ENCODE assay signal across 19 cellular contexts in the genomic region with DNA sequence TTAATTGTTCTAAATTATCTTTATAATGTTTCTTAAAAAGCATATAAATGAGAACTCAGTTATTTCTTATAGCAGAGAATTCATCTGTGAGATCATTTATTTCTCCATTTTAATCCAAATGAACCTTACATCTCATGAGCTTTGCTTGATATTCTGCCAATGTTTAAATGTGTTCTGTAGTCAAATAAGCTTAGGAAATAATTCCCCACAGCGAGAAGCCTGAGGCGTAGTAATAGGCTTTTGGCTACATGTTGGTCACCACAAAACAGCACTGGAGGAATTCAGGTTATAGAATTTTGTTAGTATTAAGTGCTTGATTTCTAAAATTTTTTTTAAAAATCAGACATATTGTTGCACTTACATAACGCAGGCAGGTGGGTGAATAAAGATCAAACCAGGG.
DNase-seq lines count a peak whose midpoint lies in the region; ATAC-seq, FAIRE-seq and TF ChIP-seq lines count a peak whose summit lies in the region.
"Had no signal": no experiment of that assay in that cellular context is flagged by ENCODE, and none has a peak within 500 bp of the region (broad histone marks: within the 10 kb centered on the region; RNA-seq: fewer than 3 reads in every experiment).

No MANE protein-coding gene starts in this region.

- no peaks in the 10 kb centered on the region for H4K20me1 ChIP-seq in hepatocyte (ENCODE audit: insufficient read depth, poor library complexity, severe bottlenecking)
- H4K20me1 ChIP-seq: BLaER1 had no signal

- H3K9me3 ChIP-seq in kidney (ENCODE audit: control insufficient read depth in 1 of 2, low read length in 2 of 2), result no peaks in the 10 kb centered on the region
- H3K9me3 ChIP-seq in hepatocyte (ENCODE audit: low read depth), result no peaks in the 10 kb centered on the region
- H3K9me3 ChIP-seq: A549, BLaER1 had no signal

- no peak overlapping the region for H2AFZ ChIP-seq in hepatocyte
- H2AFZ ChIP-seq: GM23338 had no signal

- no peak for ATAC-seq in GM21825 (IDR thresholded peaks at IDR 0.05; ENCODE audit: unreplicated experiment)
- ATAC-seq: A549, GM12878, GM23338 had no signal

- intact Hi-C loops in kidney (cut with DNase I), result no loop called here
- intact Hi-C loops in posterior cingulate gyrus (cut with DNase I), result no loop called here

- WGBS in hepatocyte (ENCODE audit: low lambda C conversion rate, missing lambda C conversion rate), result 88% methylated on average over 3 of the region's 3 CpGs

- H3K9me2 ChIP-seq in hepatocyte (replicated peaks; ENCODE audit: insufficient read depth), result no peaks in the 10 kb centered on the region

- H3K4me2 ChIP-seq in hepatocyte, result no peak overlapping the region
- H3K4me2 ChIP-seq: A549, BLaER1, GM23338 had no signal

- TF ChIP-seq CTCF in kidney (IDR thresholded peaks at IDR 0.05; ENCODE audit: borderline replicate concordance, extremely low read depth, insufficient read depth) (no peak), hepatocyte (IDR thresholded peaks at IDR 0.05; ENCODE audit: poor library complexity) (no peak)

- no peak overlapping the region for H3K9ac ChIP-seq in kidney (ENCODE audit: low read length in 2 of 2)
- H3K9ac ChIP-seq: BLaER1 had no signal

- H3K79me2 ChIP-seq in hepatocyte, result no peaks in the 10 kb centered on the region

- H3K4me1 ChIP-seq in kidney (ENCODE audit: control insufficient read depth in 1 of 2, insufficient read depth in 1 of 2, low read depth in 1 of 2, low read length in 2 of 2), result no peaks in the 10 kb centered on the region
- no peaks in the 10 kb centered on the region for H3K4me1 ChIP-seq in hepatocyte (ENCODE audit: insufficient read depth)
- H3K4me1 ChIP-seq: A549, BLaER1 had no signal

- FAIRE-seq in kidney (lab: Jason Lieb, UNC), result peak; percentile 29
- FAIRE-seq: A549, GM12878, H54 had no signal

- no peaks in the 10 kb centered on the region for H3K27me3 ChIP-seq in hepatocyte
- H3K27me3 ChIP-seq: BLaER1 had no signal

- H3K4me3 ChIP-seq in kidney (ENCODE audit: low read length in 2 of 2) (no peak overlapping the region), hepatocyte (no peak overlapping the region)
- H3K4me3 ChIP-seq: A549, BLaER1, GM12878, GM23338 had no signal

- in situ Hi-C loops in G401 (cut with HindIII; ENCODE audit: low sequenced_read_pairs), result no loop called here

- DNase-seq in NCI-H82 (lab: John Stamatoyannopoulos, UW), result peak; percentile 49
- DNase-seq in NCI-H82 treated with DMSO at 0.1 percent for 48 hours (lab: John Stamatoyannopoulos, UW; ENCODE audit: unreplicated experiment), result no peak
- peak; percentile 9 for DNase-seq in G401 (ENCODE audit: low spot score)
- peak; percentile 3 for DNase-seq in cerebellar cortex (ENCODE audit: low spot score)
- no peak for DNase-seq in kidney
- no peak for DNase-seq in posterior cingulate gyrus
- DNase-seq in hepatocyte (ENCODE audit: low spot score), result no peak
- DNase-seq: CD4-positive, alpha-beta memory T cell; DMS79 treated with DMSO at 0.1 percent for 48 hours; HCEC 1CT; IMR-90 had no signal

- H3K36me3 ChIP-seq in kidney (ENCODE audit: control insufficient read depth in 1 of 2, insufficient read depth in 2 of 2, low read length in 2 of 2), result no peaks in the 10 kb centered on the region
- H3K36me3 ChIP-seq in hepatocyte (replicated peaks; ENCODE audit: insufficient read depth, low read depth), result no peaks in the 10 kb centered on the region
- H3K36me3 ChIP-seq: BLaER1 had no signal

- H3K27ac ChIP-seq in kidney (ENCODE audit: low read depth in 2 of 2, low read length in 2 of 2) (no peak overlapping the region), hepatocyte (no peak overlapping the region)
- H3K27ac ChIP-seq: 22Rv1, A549, BLaER1, HL-60 had no signal

Comparison
In these comparisons a context has a peak if more than half of its experiments do, and no peak if none do; other contexts are left out.
1. DNase-seq: peak in NCI-H82 (single experiment), G401 (single experiment) and cerebellar cortex (single experiment); none in NCI-H82 treated with DMSO at 0.1 percent for 48 hours (single experiment), kidney (single experiment), posterior cingulate gyrus (0 of 10) and hepatocyte (single experiment).